In the genomic region with DNA sequence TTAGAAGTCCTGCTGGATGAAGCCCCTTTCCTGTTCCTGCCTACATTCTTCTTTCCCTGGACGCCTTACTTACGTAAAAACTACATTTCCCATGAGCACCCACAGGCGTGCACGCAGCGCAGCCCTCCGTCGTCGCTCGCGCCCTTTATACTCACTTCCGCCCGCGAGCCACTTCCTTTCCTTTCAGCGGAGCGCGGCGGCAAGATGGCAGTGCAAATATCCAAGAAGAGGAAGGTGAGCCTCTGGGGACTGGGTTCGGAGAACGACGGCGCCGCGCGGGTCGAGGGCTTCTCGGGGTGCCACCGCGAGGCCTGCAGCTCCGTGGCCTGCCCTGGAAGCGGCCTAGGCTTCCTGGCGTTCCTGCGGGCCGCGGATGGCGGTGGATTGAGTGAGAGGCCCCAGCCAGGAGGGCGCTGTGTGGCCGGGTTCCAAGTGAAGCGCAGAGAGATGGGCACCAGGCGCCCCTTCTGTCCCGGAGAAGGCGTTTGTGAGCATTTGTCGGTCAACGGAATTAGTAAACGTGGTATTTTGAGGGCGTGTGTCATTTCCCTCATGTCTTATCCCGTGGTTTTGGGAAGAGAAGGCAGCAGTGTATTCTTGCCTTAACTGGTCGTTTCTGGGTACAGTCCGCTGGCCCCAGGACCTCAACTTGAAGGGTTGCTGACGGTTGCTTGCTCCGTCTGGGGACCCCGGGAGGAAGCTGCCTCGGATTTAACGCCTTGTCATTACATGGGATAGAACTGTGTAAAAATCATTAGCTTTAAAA, we compare ENCODE assay signal across 8 cellular contexts. TPM values are rescaled to one million over a fixed set of nuclear protein-coding genes. Genes with fewer than 3 reads are reported as not detected.
DNase-seq lines count a peak whose midpoint lies in the region; ATAC-seq and TF ChIP-seq lines count a peak whose summit lies in the region.

A gene (plus strand): TSS at position 175 of the 766 bp plus-strand sequence. CDS start 30 bp downstream, at position 205.

- intact Hi-C loops in left cardiac atrium (cut with DNase I) = loop anchor here (5.0 to 10.0 kb wide), 3 partner anchors 45 to 133 kb away; a partner anchor contains a TSS

- H3K4me3 Mint-ChIP-seq in T-cell = peak within 1 kb of the TSS; percentile 96 to 99 (median 96)
- H3K4me3 Mint-ChIP-seq in progenitor cell of endocrine pancreas (ENCODE audit: low read depth) = peak within 1 kb of the TSS; percentile 92

- H3K27ac ChIP-seq in adipose tissue (ENCODE audit: low read depth, low read length) = peak within 1 kb of the TSS; percentile 36

- DNase-seq in NCI-H1417 treated with DMSO at 0.1 percent for 48 hours (lab: John Stamatoyannopoulos, UW) (peak; percentile 50), T-cell (peak; percentile 78 to 91 (median 86)), left cardiac atrium (peak; percentile 95), progenitor cell of endocrine pancreas (ENCODE audit: low spot score, unreplicated experiment) (peak; percentile 83), ureter (ENCODE audit: low spot score) (peak; percentile 93)

- peak within 1 kb of the TSS; percentile 97 to 98 for H3K27ac Mint-ChIP-seq in T-cell
- H3K27ac Mint-ChIP-seq in progenitor cell of endocrine pancreas = peak within 1 kb of the TSS; percentile 98

- ATAC-seq in HG02759 (IDR thresholded peaks at IDR 0.05; ENCODE audit: unreplicated experiment) = peak; percentile 90
- peak; percentile 88 to 94 (median 94) for ATAC-seq in T-cell (replicated peaks in 1 of 4)
- ATAC-seq in left cardiac atrium = peak; percentile 97 to 98

- CTCF ChIA-PET in T-cell (lab: Charles Lee) = interaction anchor here (0.6 to 1.7 kb wide), 6 partner anchors 9 to 158 kb away, joined by 3 to 7 read pairs (median 4); a partner anchor contains a TSS

- H3K36me3 Mint-ChIP-seq in T-cell (peaks cover 35% of the 10 kb centered on the region), progenitor cell of endocrine pancreas (ENCODE audit: insufficient read depth) (peaks cover 31% of the 10 kb centered on the region)

- H3K27me3 Mint-ChIP-seq in T-cell (no peaks in the 10 kb centered on the region), progenitor cell of endocrine pancreas (peaks cover 4% of the 10 kb centered on the region)

- POLR2A ChIA-PET in T-cell (lab: Charles Lee) = interaction anchor here (0.5 to 0.7 kb wide), 4 partner anchors 136 to 1043 kb away, joined by 3 to 7 read pairs (median 4); no protein-coding TSS in a partner anchor

- TF ChIP-seq CTCF in GM12874 (IDR thresholded peaks at IDR 0.05; ENCODE audit: insufficient read depth, low read depth, low read length) (0 out of 2 replicates have a peak, but pooled peaks have one; percentile 14), progenitor cell of endocrine pancreas (IDR thresholded peaks at IDR 0.05; ENCODE audit: unreplicated experiment) (peak; percentile 37)

- 0 to 1% (median 0%) methylated on average over 53 of the region's 53 CpGs for WGBS in adipose tissue, 3 donors

- H3K4me1 Mint-ChIP-seq in T-cell = peaks cover 45 to 47% (median 46%) of the 10 kb centered on the region in 3 donors
- peaks cover 38% of the 10 kb centered on the region for H3K4me1 Mint-ChIP-seq in progenitor cell of endocrine pancreas (ENCODE audit: low read depth)

- H3K9me3 Mint-ChIP-seq in T-cell = no peaks in the 10 kb centered on the region
- H3K9me3 Mint-ChIP-seq in progenitor cell of endocrine pancreas (ENCODE audit: low read depth) = no peaks in the 10 kb centered on the region

RNA-seq across cellular contexts. Expression of the gene that starts here (rescaled TPM):
- total RNA-seq in T-cell (1,000 to 10,000 TPM; 4,604 to 5,380 (median 4,830) TPM), left cardiac atrium (1,000 to 10,000 TPM; 1,106 to 1,117 TPM), progenitor cell of endocrine pancreas (2,637 and 2,682 TPM in 2 replicates), ureter (3,031 TPM)
- 1,000 to 10,000 TPM; 1,862 to 3,388 (median 2,569) TPM for polyA plus RNA-seq in adipose tissue

Comparison
In these comparisons a context has a peak if more than half of its experiments do, and no peak if none do; other contexts are left out.
1. Peak in every context shown above with its lines: DNase-seq, ATAC-seq and H3K27ac ChIP-seq.